11 cellular contexts compared by ENCODE assay signal in genomic region chr6:130178692-130179091, GRCh38. TPM values are rescaled to one million over a fixed set of nuclear protein-coding genes. Genes with fewer than 3 reads are reported as not detected.
DNase-seq lines count a peak whose midpoint lies in the region; ATAC-seq and TF ChIP-seq lines count a peak whose summit lies in the region.
"Had no signal": no experiment of that assay in that cellular context is flagged by ENCODE, and none has a peak within 500 bp of the region (broad histone marks: within the 10 kb centered on the region; RNA-seq: fewer than 3 reads in every experiment).

No MANE protein-coding gene starts in this region.

- peak; percentile 100 for ATAC-seq in PC-3
- no peak for ATAC-seq in natural killer cell

- no peaks in the 10 kb centered on the region for H3K27me3 Mint-ChIP-seq in natural killer cell (ENCODE audit: low read depth in 2 of 2)
- H3K27me3 Mint-ChIP-seq in mesothelial cell of epicardium (ENCODE audit: low read depth): no peaks in the 10 kb centered on the region
- H3K27me3 Mint-ChIP-seq: activated naive CD8-positive, alpha-beta T cell treated with anti-CD3 and anti-CD28 coated beads for 36 hours had no signal

- in situ Hi-C loops in KBM-7 (cut with MboI; ENCODE audit: low pct_unique_long_range_greater_than_20kb, low sequenced_read_pairs): no loop called here

- H3K9ac ChIP-seq in PC-3 (ENCODE audit: low read length): no peak overlapping the region

- H4K20me1 ChIP-seq in PC-3 (ENCODE audit: low read length): no peaks in the 10 kb centered on the region

- no peaks in the 10 kb centered on the region for H3K9me3 ChIP-seq in PC-3 (ENCODE audit: low read length)
- H3K9me3 ChIP-seq: spleen had no signal

- POLR2A ChIA-PET in PC-3 (lab: Charles Lee; ENCODE audit: unreplicated experiment): no interaction called here

- H3K4me1 Mint-ChIP-seq in natural killer cell (peaks cover 55 to 61% of the 10 kb centered on the region in 2 donors), mesothelial cell of epicardium (no peaks in the 10 kb centered on the region)

- intact Hi-C loops in PC-3 (cut with micrococcal nuclease): no loop called here
- intact Hi-C loops in natural killer cell (cut with micrococcal nuclease): no loop called here

- no peak overlapping the region for H2AFZ ChIP-seq in PC-3 (ENCODE audit: low read length)

- no peak overlapping the region for H3K4me3 Mint-ChIP-seq in natural killer cell
- no peak overlapping the region for H3K4me3 Mint-ChIP-seq in mesothelial cell of epicardium
- H3K4me3 Mint-ChIP-seq: activated naive CD8-positive, alpha-beta T cell treated with anti-CD3 and anti-CD28 coated beads for 36 hours had no signal

- CTCF ChIA-PET in PC-3 (lab: Charles Lee): no interaction called here

- no peak overlapping the region for H3K4me3 ChIP-seq in PC-3 (ENCODE audit: low read length)
- H3K4me3 ChIP-seq in epithelial cell of proximal tubule (ENCODE audit: low read depth, low read length): no peak overlapping the region
- no peak overlapping the region for H3K4me3 ChIP-seq in H7 (ENCODE audit: insufficient read depth, low read depth, low read length)
- H3K4me3 ChIP-seq: spleen had no signal

- H3K27ac Mint-ChIP-seq in natural killer cell (peak overlapping the region; percentile 21 to 85), mesothelial cell of epicardium (no peak overlapping the region)
- H3K27ac Mint-ChIP-seq: activated naive CD8-positive, alpha-beta T cell treated with anti-CD3 and anti-CD28 coated beads for 36 hours had no signal

- H3K36me3 Mint-ChIP-seq in natural killer cell (peaks cover 58% of the 10 kb centered on the region), mesothelial cell of epicardium (no peaks in the 10 kb centered on the region)

- H3K27me3 ChIP-seq in PC-3 (ENCODE audit: low read length): no peaks in the 10 kb centered on the region
- no peaks in the 10 kb centered on the region for H3K27me3 ChIP-seq in H7 (ENCODE audit: control insufficient read depth, insufficient read depth, low read length)
- H3K27me3 ChIP-seq: spleen had no signal

- no peaks in the 10 kb centered on the region for H3K9me2 ChIP-seq in PC-3 (replicated peaks; ENCODE audit: low read length)

- no TSS peak for BruUV-seq in PC-3 (replicated peaks; lab: Mats Ljungman, UMichigan)

- H3F3A ChIP-seq in PC-3 (ENCODE audit: low read length, unreplicated experiment): no peaks in the 10 kb centered on the region

- H3K4me2 ChIP-seq in PC-3 (ENCODE audit: low read length): no peak overlapping the region

- DNase-seq in EL (peak; percentile 91), PC-3 (peak; percentile 86), epithelial cell of proximal tubule (ENCODE audit: low read depth) (peak; percentile 63), natural killer cell (no peak), mesothelial cell of epicardium (ENCODE audit: low spot score in 2 of 2, unreplicated experiment in 2 of 2) (no peak), H7 (no peak), KBM-7 (no peak), DMS114 treated with DMSO at 0.1 percent for 48 hours (lab: John Stamatoyannopoulos, UW; ENCODE audit: unreplicated experiment) (no peak)
- DNase-seq: activated naive CD8-positive, alpha-beta T cell treated with anti-CD3 and anti-CD28 coated beads for 36 hours; NCI-H187; spleen had no signal

- H3K27ac ChIP-seq in PC-3 (ENCODE audit: low read length): no peak overlapping the region
- H3K27ac ChIP-seq: spleen had no signal

- no peaks in the 10 kb centered on the region for H3K9me3 Mint-ChIP-seq in natural killer cell
- no peaks in the 10 kb centered on the region for H3K9me3 Mint-ChIP-seq in mesothelial cell of epicardium
- H3K9me3 Mint-ChIP-seq: activated naive CD8-positive, alpha-beta T cell treated with anti-CD3 and anti-CD28 coated beads for 36 hours had no signal

- TF ChIP-seq CTCF in PC-3 (conservative IDR thresholded peaks at IDR 0.05; ENCODE audit: low read depth, low read length): no peak
- TF ChIP-seq CTCF in epithelial cell of proximal tubule (conservative IDR thresholded peaks at IDR 0.05; ENCODE audit: low read depth, low read length): no peak
- TF ChIP-seq CTCF in natural killer cell (IDR thresholded peaks at IDR 0.05): no peak
- no peak for TF ChIP-seq CTCF in mesothelial cell of epicardium (IDR thresholded peaks at IDR 0.05; ENCODE audit: unreplicated experiment)

- H3K4me1 ChIP-seq in PC-3 (ENCODE audit: insufficient read depth, low read length): peaks cover 11% of the 10 kb centered on the region

- H3K79me2 ChIP-seq in PC-3 (ENCODE audit: low read length): no peaks in the 10 kb centered on the region

- H3K36me3 ChIP-seq in PC-3 (ENCODE audit: low read depth, low read length) (no peaks in the 10 kb centered on the region), H7 (replicated peaks; ENCODE audit: control insufficient read depth, insufficient read depth, low read length) (no peaks in the 10 kb centered on the region)

RNA-seq across cellular contexts. Expression of gene SAMD3, which starts 44.1 kb away (rescaled TPM):
- not detected in 2 replicates for total RNA-seq in PC-3 (2014; rRNA removed)
- total RNA-seq in epithelial cell of proximal tubule: not detected in 2 replicates
- total RNA-seq in natural killer cell: 100 to 1,000 TPM; 322 to 413 (median 339) TPM
- total RNA-seq in mesothelial cell of epicardium: 0.38 to 0.49 TPM (median 0.47 TPM) in 3 replicates
- total RNA-seq in H7 (2014; rRNA removed; shearing (Covaris generic)): 2.8 and 11.5 TPM in 2 replicates

Comparison
In these comparisons a context has a peak if more than half of its experiments do, and no peak if none do; other contexts are left out.
1. DNase-seq: peak in EL (single experiment), PC-3 (single experiment) and epithelial cell of proximal tubule (single experiment); none in natural killer cell (single experiment), mesothelial cell of epicardium (0 of 2), H7 (single experiment), KBM-7 (single experiment) and DMS114 treated with DMSO at 0.1 percent for 48 hours (single experiment).
2. RNA of gene SAMD3, which starts 44.1 kb away (total RNA-seq): 322 to 413 TPM in natural killer cell; 2.8 to 11.5 TPM in H7, 0.38 to 0.49 TPM in mesothelial cell of epicardium, not detected in PC-3 and not detected in epithelial cell of proximal tubule; every median in the first group is over 10 times any median in the second.